In genomic region chr3:98022978-98023820, GRCh38 we compare ENCODE assay signal across 9 cellular contexts. TPM values are rescaled to one million over a fixed set of nuclear protein-coding genes. Genes with fewer than 3 reads are reported as not detected.
DNase-seq lines count a peak whose midpoint lies in the region; ATAC-seq lines count a peak whose summit lies in the region.
"Had no signal": no experiment of that assay in that cellular context is flagged by ENCODE, and none has a peak within 500 bp of the region (broad histone marks: within the 10 kb centered on the region; RNA-seq: fewer than 3 reads in every experiment).

No MANE protein-coding gene starts in this region.

- no peaks in the 10 kb centered on the region for H3K9me3 ChIP-seq in naive thymus-derived CD4-positive, alpha-beta T cell (ENCODE audit: control insufficient read depth in 2 of 3, low read length in 3 of 3)

- H3K36me3 Mint-ChIP-seq in naive thymus-derived CD4-positive, alpha-beta T cell = no peaks in the 10 kb centered on the region
- H3K36me3 Mint-ChIP-seq in stimulated activated effector memory CD8-positive, alpha-beta T cell treated with anti-CD3 and anti-CD28 coated beads, Interleukin-12 subunit alpha, Interleukin-12 subunit beta, amount 100 ng/mL, for 72 hours = no peaks in the 10 kb centered on the region

- no peaks in the 10 kb centered on the region for H3K36me3 ChIP-seq in naive thymus-derived CD4-positive, alpha-beta T cell (ENCODE audit: control insufficient read depth in 2 of 3, insufficient read depth in 3 of 3, low read length in 3 of 3)

- peaks cover 0 to 2% (median 0%) of the 10 kb centered on the region in 11 donors for H3K9me3 Mint-ChIP-seq in naive thymus-derived CD4-positive, alpha-beta T cell
- H3K9me3 Mint-ChIP-seq in stimulated activated effector memory CD8-positive, alpha-beta T cell treated with anti-CD3 and anti-CD28 coated beads, Interleukin-12 subunit alpha, Interleukin-12 subunit beta, amount 100 ng/mL, for 72 hours = no peaks in the 10 kb centered on the region

- peaks cover 0 to 5% (median 0%) of the 10 kb centered on the region in 5 donors for H3K27me3 Mint-ChIP-seq in naive thymus-derived CD4-positive, alpha-beta T cell

- peaks cover 0 to under 1% of the 10 kb centered on the region in 2 donors for H3K4me1 ChIP-seq in naive thymus-derived CD4-positive, alpha-beta T cell (ENCODE audit: control insufficient read depth in 2 of 2, insufficient read depth in 2 of 2, low read length in 2 of 2)

- no peaks in the 10 kb centered on the region for H3K27me3 ChIP-seq in naive thymus-derived CD4-positive, alpha-beta T cell (ENCODE audit: control insufficient read depth in 2 of 2, insufficient read depth in 2 of 2, low read length in 2 of 2)

- peak overlapping the region in 7 of 9 donors; percentile 2 to 66 (median 20) for H3K27ac Mint-ChIP-seq in naive thymus-derived CD4-positive, alpha-beta T cell
- H3K27ac Mint-ChIP-seq in stimulated activated effector memory CD8-positive, alpha-beta T cell treated with anti-CD3 and anti-CD28 coated beads, Interleukin-12 subunit alpha, Interleukin-12 subunit beta, amount 100 ng/mL, for 72 hours = peak overlapping the region; percentile 43

- CTCF ChIA-PET in naive thymus-derived CD4-positive, alpha-beta T cell (lab: Charles Lee) = interaction anchor here (0.7 to 5.1 kb wide), 23 partner anchors 9 to 361 kb away, joined by 3 to 49 read pairs (median 3); no protein-coding TSS in a partner anchor

- H3K4me3 Mint-ChIP-seq in naive thymus-derived CD4-positive, alpha-beta T cell = peak overlapping the region in 3 of 10 donors; percentile 0 to 58 (median 8)
- no peak overlapping the region for H3K4me3 Mint-ChIP-seq in stimulated activated effector memory CD8-positive, alpha-beta T cell treated with anti-CD3 and anti-CD28 coated beads, Interleukin-12 subunit alpha, Interleukin-12 subunit beta, amount 100 ng/mL, for 72 hours

- intact Hi-C loops in naive thymus-derived CD4-positive, alpha-beta T cell (cut with micrococcal nuclease) = loop anchor here (1.0 to 2.0 kb wide), 6 partner anchors 51 to 304 kb away; partner anchors contain the start of genes RIOX2 (in 2 of the 2) and ARL6 (in 1 of the 2)

- H3K4me1 Mint-ChIP-seq in naive thymus-derived CD4-positive, alpha-beta T cell = peaks cover 2 to 27% (median 10%) of the 10 kb centered on the region in 7 donors
- H3K4me1 Mint-ChIP-seq in stimulated activated effector memory CD8-positive, alpha-beta T cell treated with anti-CD3 and anti-CD28 coated beads, Interleukin-12 subunit alpha, Interleukin-12 subunit beta, amount 100 ng/mL, for 72 hours = peaks cover under 1% of the 10 kb centered on the region

- H3K4me3 ChIP-seq in naive thymus-derived CD4-positive, alpha-beta T cell (ENCODE audit: low read length) = no peak overlapping the region

- DNase-seq in Caki2 (ENCODE audit: low read depth) (peak; percentile 44), HuH-7 (ENCODE audit: low spot score) (peak; percentile 55), OCI-M1 (lab: John Stamatoyannopoulos, UW) (peak; percentile 91), activated T-cell treated with anti-CD3 and anti-CD28 coated beads for 4 hours (peak; percentile 96)
- peak; percentile 72 to 96 (median 85) for DNase-seq in naive thymus-derived CD4-positive, alpha-beta T cell
- peak; percentile 94 to 96 for DNase-seq in stimulated activated effector memory CD8-positive, alpha-beta T cell treated with anti-CD3 and anti-CD28 coated beads, Interleukin-12 subunit alpha, Interleukin-12 subunit beta, amount 100 ng/mL, for 72 hours (ENCODE audit: low spot score in 2 of 2)

- ATAC-seq in GM21423 (IDR thresholded peaks at IDR 0.05; ENCODE audit: unreplicated experiment) (peak; percentile 57), esophagus mucosa (peak; percentile 70)
- peak; percentile 85 for ATAC-seq in naive thymus-derived CD4-positive, alpha-beta T cell
- peak; percentile 83 for ATAC-seq in stimulated activated effector memory CD8-positive, alpha-beta T cell treated with anti-CD3 and anti-CD28 coated beads, Interleukin-12 subunit alpha, Interleukin-12 subunit beta, amount 100 ng/mL, for 72 hours

- POLR2A ChIA-PET in naive thymus-derived CD4-positive, alpha-beta T cell (lab: Charles Lee) = interaction anchor here (0.6 to 0.7 kb wide), 2 partner anchors 15 to 54 kb away, joined by 3 to 7 read pairs; no protein-coding TSS in a partner anchor

- no peak overlapping the region for H3K27ac ChIP-seq in naive thymus-derived CD4-positive, alpha-beta T cell (ENCODE audit: low read depth, low read length)

- in situ Hi-C loops in Caki2 (cut with HindIII; ENCODE audit: low pct_unique_long_range_greater_than_20kb, low sequenced_read_pairs) = no loop called here

RNA-seq across cellular contexts. Expression of gene GABRR3, which starts 11.9 kb away (rescaled TPM):
- total RNA-seq in Caki2 (2014; rRNA removed; shearing (Covaris generic); ENCODE audit: low replicate concordance) = not detected in 2 replicates
- total RNA-seq in esophagus mucosa = not detected
- not detected for total RNA-seq in naive thymus-derived CD4-positive, alpha-beta T cell
- polyA plus RNA-seq in naive thymus-derived CD4-positive, alpha-beta T cell = not detected
- polyA plus RNA-seq: adipose tissue had no signal

RNA-seq across cellular contexts. Expression of gene RIOX2, which starts 51.0 kb away (rescaled TPM):
- 13.6 and 24.1 TPM in 2 replicates for total RNA-seq in Caki2 (2014; rRNA removed; shearing (Covaris generic); ENCODE audit: low replicate concordance)
- 33.6 TPM for total RNA-seq in esophagus mucosa
- total RNA-seq in naive thymus-derived CD4-positive, alpha-beta T cell = 100 to 1,000 TPM in 1 of 5 experiments, 10 to 100 TPM in 4; 17.8 to 110 (median 28.4) TPM
- polyA plus RNA-seq in naive thymus-derived CD4-positive, alpha-beta T cell = 10 to 100 TPM; 31.4 to 34.0 TPM

Comparison
In these comparisons a context has a peak if more than half of its experiments do, and no peak if none do; other contexts are left out.
1. DNase-seq: peak in every context shown above with its lines; median percentile 96 in activated T-cell treated with anti-CD3 and anti-CD28 coated beads for 4 hours; 95 in stimulated activated effector memory CD8-positive, alpha-beta T cell treated with anti-CD3 and anti-CD28 coated beads, Interleukin-12 subunit alpha, Interleukin-12 subunit beta, amount 100 ng/mL, for 72 hours; 91 in OCI-M1; 85 in naive thymus-derived CD4-positive, alpha-beta T cell; 55 in HuH-7; 44 in Caki2.